24 cellular contexts compared by ENCODE assay signal in the genomic region with DNA sequence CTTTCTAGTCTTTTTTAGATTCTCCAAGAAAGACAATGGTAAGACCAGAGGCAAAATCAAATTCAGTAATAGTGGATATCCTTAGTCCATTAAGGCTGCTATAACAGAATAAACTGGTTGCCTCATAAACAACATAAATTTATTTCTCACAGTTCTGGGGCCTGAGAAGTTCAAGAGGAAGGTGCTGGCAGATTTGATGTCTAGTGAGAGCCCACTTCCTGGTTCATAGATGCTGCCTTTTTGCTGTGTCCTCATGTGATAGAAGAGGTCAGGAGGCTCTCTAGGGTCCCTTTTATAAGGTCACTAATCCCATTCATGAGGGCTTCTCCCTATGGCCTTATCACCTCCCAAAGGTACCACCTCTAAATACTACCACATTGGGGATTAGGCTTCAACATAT. TPM values are rescaled to one million over a fixed set of nuclear protein-coding genes. Genes with fewer than 3 reads are reported as not detected.
A peak's percentile ranks its signal among the peaks of the same experiment; 100 is the strongest.
DNase-seq lines count a peak whose midpoint lies in the region; ATAC-seq and TF ChIP-seq lines count a peak whose summit lies in the region.
"Had no signal": no experiment of that assay in that cellular context is flagged by ENCODE, and none has a peak within 500 bp of the region (broad histone marks: within the 10 kb centered on the region; RNA-seq: fewer than 3 reads in every experiment).

No MANE protein-coding gene starts in this region.

- POLR2A ChIA-PET in naive thymus-derived CD8-positive, alpha-beta T cell (lab: Charles Lee), result no interaction called here

- no peak for TF ChIP-seq CTCF in natural killer cell (IDR thresholded peaks at IDR 0.05)

- peak overlapping the region in 1 of 2 donors; percentile 53 for H3K27ac Mint-ChIP-seq in natural killer cell
- no peak overlapping the region for H3K27ac Mint-ChIP-seq in natural killer cell treated with Interleukin-12 subunit alpha and Interleukin-12 subunit beta and Interleukin-15 and Interleukin-18, amount 100 ng/mL, for 72 hours
- H3K27ac Mint-ChIP-seq in activated naive CD8-positive, alpha-beta T cell treated with anti-CD3 and anti-CD28 coated beads for 36 hours, result peak overlapping the region; percentile 17
- peak overlapping the region in 9 of 10 donors; percentile 32 to 87 (median 69) for H3K27ac Mint-ChIP-seq in naive thymus-derived CD8-positive, alpha-beta T cell
- H3K27ac Mint-ChIP-seq: CD4-positive, alpha-beta memory T cell had no signal

- peaks cover 0 to 8% of the 10 kb centered on the region in 2 donors for H3K27me3 Mint-ChIP-seq in natural killer cell (ENCODE audit: low read depth in 2 of 2)
- H3K27me3 Mint-ChIP-seq in natural killer cell treated with Interleukin-12 subunit alpha and Interleukin-12 subunit beta and Interleukin-15 and Interleukin-18, amount 100 ng/mL, for 72 hours, result peaks cover 6 to 10% of the 10 kb centered on the region in 2 donors
- peaks cover 6% of the 10 kb centered on the region for H3K27me3 Mint-ChIP-seq in activated naive CD8-positive, alpha-beta T cell treated with anti-CD3 and anti-CD28 coated beads for 36 hours
- H3K27me3 Mint-ChIP-seq in naive thymus-derived CD8-positive, alpha-beta T cell, result peaks cover 0 to 7% (median 0%) of the 10 kb centered on the region in 5 donors

- peaks cover 5% of the 10 kb centered on the region for H3K36me3 Mint-ChIP-seq in natural killer cell
- peaks cover 6% of the 10 kb centered on the region for H3K36me3 Mint-ChIP-seq in natural killer cell treated with Interleukin-12 subunit alpha and Interleukin-12 subunit beta and Interleukin-15 and Interleukin-18, amount 100 ng/mL, for 72 hours
- no peaks in the 10 kb centered on the region for H3K36me3 Mint-ChIP-seq in activated naive CD8-positive, alpha-beta T cell treated with anti-CD3 and anti-CD28 coated beads for 36 hours
- H3K36me3 Mint-ChIP-seq in naive thymus-derived CD8-positive, alpha-beta T cell, result peaks cover 0 to 11% (median 0%) of the 10 kb centered on the region in 3 donors
- H3K36me3 Mint-ChIP-seq: CD14-positive monocyte had no signal

- no peak overlapping the region for H3K4me3 Mint-ChIP-seq in natural killer cell
- H3K4me3 Mint-ChIP-seq in natural killer cell treated with Interleukin-12 subunit alpha and Interleukin-12 subunit beta and Interleukin-15 and Interleukin-18, amount 100 ng/mL, for 72 hours, result no peak overlapping the region
- no peak overlapping the region for H3K4me3 Mint-ChIP-seq in activated naive CD8-positive, alpha-beta T cell treated with anti-CD3 and anti-CD28 coated beads for 36 hours
- no peak overlapping the region for H3K4me3 Mint-ChIP-seq in naive thymus-derived CD8-positive, alpha-beta T cell
- H3K4me3 Mint-ChIP-seq: CD14-positive monocyte; CD4-positive, alpha-beta memory T cell had no signal

- peaks cover 7 to 21% of the 10 kb centered on the region in 2 donors for H3K4me1 Mint-ChIP-seq in natural killer cell
- H3K4me1 Mint-ChIP-seq in natural killer cell treated with Interleukin-12 subunit alpha and Interleukin-12 subunit beta and Interleukin-15 and Interleukin-18, amount 100 ng/mL, for 72 hours (ENCODE audit: low read depth in 2 of 2), result peaks cover 0 to 6% of the 10 kb centered on the region in 2 donors
- peaks cover 6% of the 10 kb centered on the region for H3K4me1 Mint-ChIP-seq in activated naive CD8-positive, alpha-beta T cell treated with anti-CD3 and anti-CD28 coated beads for 36 hours
- peaks cover 9 to 21% (median 13%) of the 10 kb centered on the region in 4 donors for H3K4me1 Mint-ChIP-seq in naive thymus-derived CD8-positive, alpha-beta T cell
- H3K4me1 Mint-ChIP-seq: CD14-positive monocyte had no signal

- DNase-seq in natural killer cell, result no peak
- DNase-seq in natural killer cell treated with Interleukin-12 subunit alpha and Interleukin-12 subunit beta and Interleukin-15 and Interleukin-18, amount 100 ng/mL, for 72 hours (ENCODE audit: low spot score), result no peak
- DNase-seq in Jurkat, Clone E6-1 (ENCODE audit: low read depth, low spot score), result peak; percentile 11
- DNase-seq in activated naive CD8-positive, alpha-beta T cell treated with anti-CD3 and anti-CD28 coated beads for 36 hours, result no peak
- DNase-seq in naive thymus-derived CD8-positive, alpha-beta T cell, result peak in 1 of 10 donors; percentile 4
- DNase-seq in NCI-H2081 treated with DMSO at 0.1 percent for 48 hours (lab: John Stamatoyannopoulos, UW), result no peak
- no peak for DNase-seq in NCI-H1436 treated with DMSO at 0.1 percent for 48 hours (lab: John Stamatoyannopoulos, UW)
- DNase-seq: 8988T; ACHN; AML-193; BE2C; Caco-2; CD4-positive, alpha-beta memory T cell; DMS153; EL; GDM1; GM23248; H7; HCEC 1CT had no signal

- ATAC-seq in natural killer cell (peak; percentile 50 to 61 (median 60)), GM21723 (IDR thresholded peaks at IDR 0.05; ENCODE audit: unreplicated experiment) (no peak)
- no peak for ATAC-seq in natural killer cell treated with Interleukin-12 subunit alpha and Interleukin-12 subunit beta and Interleukin-15 and Interleukin-18, amount 100 ng/mL, for 72 hours
- ATAC-seq in naive thymus-derived CD8-positive, alpha-beta T cell, result peak in 1 of 2 donors; percentile 62
- ATAC-seq: A549, GM12878 had no signal

- H3K9me3 Mint-ChIP-seq in natural killer cell, result peaks cover 0 to 2% of the 10 kb centered on the region in 2 donors
- H3K9me3 Mint-ChIP-seq in natural killer cell treated with Interleukin-12 subunit alpha and Interleukin-12 subunit beta and Interleukin-15 and Interleukin-18, amount 100 ng/mL, for 72 hours, result peaks cover 6% of the 10 kb centered on the region
- H3K9me3 Mint-ChIP-seq in activated naive CD8-positive, alpha-beta T cell treated with anti-CD3 and anti-CD28 coated beads for 36 hours, result peaks cover 10% of the 10 kb centered on the region
- peaks cover 0 to 10% (median 9%) of the 10 kb centered on the region in 9 donors for H3K9me3 Mint-ChIP-seq in naive thymus-derived CD8-positive, alpha-beta T cell

- intact Hi-C loops in natural killer cell (cut with micrococcal nuclease), result no loop called here

- no peak overlapping the region for H3K4me3 ChIP-seq in Jurkat, Clone E6-1 (ENCODE audit: low read length)
- H3K4me3 ChIP-seq: A549; BLaER1 treated with 17β-estradiol and CSF1 and Interleukin-3, amounts not matched to agents 10 nM and 100 nM; GM12878; GM23248 had no signal

RNA-seq across cellular contexts. Expression of a gene that starts 31.5 kb away (rescaled TPM):
- 10 to 100 TPM; 57.5 to 88.8 (median 70.9) TPM for total RNA-seq in natural killer cell
- 10 to 100 TPM; 52.2 to 54.9 TPM for total RNA-seq in natural killer cell treated with Interleukin-12 subunit alpha and Interleukin-12 subunit beta and Interleukin-15 and Interleukin-18, amount 100 ng/mL, for 72 hours
- 39.5 TPM for polyA plus RNA-seq in Jurkat, Clone E6-1 (2012; ENCODE audit: insufficient read depth, insufficient read length)
- total RNA-seq in activated naive CD8-positive, alpha-beta T cell treated with anti-CD3 and anti-CD28 coated beads for 36 hours, result 10 to 100 TPM; 40.8 to 42.6 TPM
- total RNA-seq in naive thymus-derived CD8-positive, alpha-beta T cell, result 10 to 100 TPM; 15.6 to 17.7 TPM
- polyA plus RNA-seq in naive thymus-derived CD8-positive, alpha-beta T cell, result 1 to 10 TPM; 4.2 to 7.1 (median 5.2) TPM

Comparison
In these comparisons a context has a peak if more than half of its experiments do, and no peak if none do; other contexts are left out.
1. ATAC-seq: peak in natural killer cell (3 of 3); none in natural killer cell treated with Interleukin-12 subunit alpha and Interleukin-12 subunit beta and Interleukin-15 and Interleukin-18, amount 100 ng/mL, for 72 hours (0 of 2) and GM21723 (single experiment).
2. H3K27ac Mint-ChIP-seq: peak in activated naive CD8-positive, alpha-beta T cell treated with anti-CD3 and anti-CD28 coated beads for 36 hours (single experiment) and naive thymus-derived CD8-positive, alpha-beta T cell (9 of 10); none in natural killer cell treated with Interleukin-12 subunit alpha and Interleukin-12 subunit beta and Interleukin-15 and Interleukin-18, amount 100 ng/mL, for 72 hours (0 of 2).